15 cellular contexts compared by ENCODE assay signal in genomic region chr1:210905944-210906453, GRCh38.
"Had no signal": no experiment of that assay in that cellular context is flagged by ENCODE, and none has a peak within 500 bp of the region (broad histone marks: within the 10 kb centered on the region; RNA-seq: fewer than 3 reads in every experiment).

No MANE protein-coding gene starts in this region.

- H3K36me3 ChIP-seq: brain microvascular endothelial cell, suprapubic skin had no signal

- H3K4me1 ChIP-seq: suprapubic skin had no signal

- H3K4me3 ChIP-seq: lung, suprapubic skin had no signal

- H3K27ac ChIP-seq: brain microvascular endothelial cell, suprapubic skin had no signal

- H3K9me3 ChIP-seq: suprapubic skin had no signal

- DNase-seq: activated CD4-positive, CD25-positive, alpha-beta regulatory T cell treated with anti-CD3 and anti-CD28 coated beads, Interleukin-2, amount 50 U/mL, for 72 hours; activated naive CD8-positive, alpha-beta T cell treated with anti-CD3 and anti-CD28 coated beads, Interleukin-2, amount 10 ng/mL, durations not matched to agents 7 days and 5 days; brain microvascular endothelial cell; effector memory CD4-positive, alpha-beta T cell; head of caudate nucleus; naive thymus-derived CD8-positive, alpha-beta T cell; right cardiac atrium; small intestine; stimulated activated CD4-positive, alpha-beta T cell treated with anti-CD3 and anti-CD28 coated beads, Interleukin-4, amount 100 ng/mL, for 4 hours; stimulated activated CD8-positive, alpha-beta memory T cell treated with anti-CD3 and anti-CD28 coated beads, Interleukin-4, amount 100 ng/mL, for 48 hours; T-cell; T1000; trophoblast cell had no signal

- H3K27me3 ChIP-seq: brain microvascular endothelial cell, suprapubic skin had no signal

- ATAC-seq: naive thymus-derived CD8-positive, alpha-beta T cell; T-cell had no signal
